ENCODE assay signal across 9 cellular contexts in the genomic region with DNA sequence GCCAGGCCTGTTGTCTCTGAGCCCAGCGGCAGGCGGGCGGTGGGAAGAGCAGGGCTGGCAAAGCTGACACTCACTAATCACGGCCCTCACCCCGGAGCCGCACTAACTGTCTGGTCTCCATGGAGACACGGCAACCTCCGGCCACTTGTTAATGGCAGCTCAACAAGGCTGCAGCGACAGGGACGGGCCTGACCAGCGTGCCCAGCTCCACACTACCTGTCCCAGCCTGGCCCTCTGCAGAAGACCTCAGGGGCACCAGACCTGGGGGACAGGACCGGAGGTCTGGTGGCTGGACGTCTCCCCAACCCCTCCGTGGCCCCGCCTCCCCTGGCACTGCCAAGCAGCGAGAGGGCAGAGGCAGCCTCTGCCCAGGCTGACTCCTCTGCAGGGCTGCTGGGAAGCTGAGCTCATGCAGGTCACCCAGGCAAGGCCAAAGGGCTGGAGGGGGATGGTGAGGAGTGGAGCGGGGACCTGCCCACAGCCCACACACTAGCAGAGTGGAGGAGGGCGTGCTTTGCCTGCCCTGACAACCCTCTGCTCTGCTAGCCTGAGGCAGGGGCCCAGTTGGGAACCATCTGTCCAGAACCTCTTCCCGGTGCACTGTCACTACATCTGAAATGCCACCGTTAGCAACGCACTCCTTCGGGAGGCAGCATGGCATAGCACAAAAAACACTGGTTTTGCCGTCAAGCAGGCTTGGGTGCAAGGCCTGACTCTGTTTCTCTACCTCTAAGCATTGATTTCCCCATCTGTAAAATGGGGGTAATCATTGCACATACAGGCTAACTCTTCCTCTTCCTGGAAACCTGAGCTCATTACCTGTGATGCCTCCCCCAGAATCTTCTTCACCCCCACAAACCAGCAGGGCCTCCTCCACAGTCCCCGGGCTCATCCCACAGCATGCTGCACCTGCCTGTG. TPM values are rescaled to one million over a fixed set of nuclear protein-coding genes. Genes with fewer than 3 reads are reported as not detected.
DNase-seq lines count a peak whose midpoint lies in the region; ATAC-seq and TF ChIP-seq lines count a peak whose summit lies in the region.
"Had no signal": no experiment of that assay in that cellular context is flagged by ENCODE, and none has a peak within 500 bp of the region (broad histone marks: within the 10 kb centered on the region; RNA-seq: fewer than 3 reads in every experiment).

No MANE protein-coding gene starts in this region.

- TF ChIP-seq POLR2A in heart left ventricle (IDR thresholded peaks at IDR 0.05) (no peak), erythroblast (IDR thresholded peaks at IDR 0.05; ENCODE audit: low read length) (no peak)

- no peaks in the 10 kb centered on the region for H3K9me3 ChIP-seq in Panc1 (ENCODE audit: control insufficient read depth, insufficient read depth, low read depth, low read length)
- H3K9me3 ChIP-seq in heart left ventricle: no peaks in the 10 kb centered on the region

- ATAC-seq in Panc1 (peak; percentile 59), heart left ventricle (peak; percentile 23 to 61 (median 56)), GM18517 (IDR thresholded peaks at IDR 0.05; ENCODE audit: unreplicated experiment) (no peak), HG02981 (IDR thresholded peaks at IDR 0.05; ENCODE audit: unreplicated experiment) (no peak)

- H3K36me3 ChIP-seq in Panc1 (ENCODE audit: control insufficient read depth, insufficient read depth, low read length): no peaks in the 10 kb centered on the region
- no peaks in the 10 kb centered on the region for H3K36me3 ChIP-seq in heart left ventricle
- no peaks in the 10 kb centered on the region for H3K36me3 ChIP-seq in rectal smooth muscle tissue (ENCODE audit: control insufficient read depth, insufficient read depth, low read length)

- WGBS in heart left ventricle, 4 donors: 48 to 72% (median 61%) methylated on average over 20 to 24 of the region's 24 CpGs

- H3K27ac ChIP-seq in Panc1 (ENCODE audit: low read length): no peak overlapping the region
- H3K27ac ChIP-seq in heart left ventricle: peak overlapping the region in 11 of 12 donors; percentile 61 to 96 (median 73)
- H3K27ac ChIP-seq in rectal smooth muscle tissue (ENCODE audit: low read depth, low read length): peak overlapping the region; percentile 48
- H3K27ac ChIP-seq: HL-60 had no signal

- no peak overlapping the region for H3K9ac ChIP-seq in rectal smooth muscle tissue (ENCODE audit: low read length)

- peaks cover 10% of the 10 kb centered on the region; the same call in 1 of the 2 replicates for H3K4me1 ChIP-seq in Panc1 (ENCODE audit: control insufficient read depth, insufficient read depth, low read length)
- peaks cover 8 to 89% (median 62%) of the 10 kb centered on the region in 12 donors for H3K4me1 ChIP-seq in heart left ventricle
- peaks cover 40% of the 10 kb centered on the region for H3K4me1 ChIP-seq in rectal smooth muscle tissue (ENCODE audit: control insufficient read depth, insufficient read depth, low read length)

- POLR2A ChIA-PET in Panc1 (lab: Charles Lee): no interaction called here

- intact Hi-C loops in Panc1 (cut with micrococcal nuclease; ENCODE audit: unreplicated experiment): no loop called here
- intact Hi-C loops in heart left ventricle (cut with DNase I): loop anchor here in 4 of 10 donors (10.0 kb wide), 3 partner anchors 85 to 145 kb away; partner anchors contain the start of gene AHDC1 (in 2 of the 4)

- DNase-seq in DMS79 (lab: John Stamatoyannopoulos, UW) (peak; percentile 41), Panc1 (ENCODE audit: low read depth, low spot score) (no peak), heart left ventricle (peak in 4 of 5 donors; percentile 58 to 81 (median 70)), erythroblast (lab: John Stamatoyannopoulos, UW) (no peak), NOMO-1 treated with dmso at 0.1 percent for 144 hours (lab: John Stamatoyannopoulos, UW; ENCODE audit: unreplicated experiment) (no peak)

- in situ Hi-C loops in Panc1 (cut with HindIII; ENCODE audit: low pct_unique_long_range_greater_than_20kb, low sequenced_read_pairs): no loop called here

- no peaks in the 10 kb centered on the region for H3K27me3 ChIP-seq in Panc1 (ENCODE audit: control insufficient read depth, insufficient read depth, low read length)
- H3K27me3 ChIP-seq in heart left ventricle: no peaks in the 10 kb centered on the region
- H3K27me3 ChIP-seq in rectal smooth muscle tissue (ENCODE audit: control insufficient read depth, insufficient read depth, low read length): no peaks in the 10 kb centered on the region

- CTCF ChIA-PET in Panc1 (lab: Charles Lee): interaction anchor here (0.5 to 0.6 kb wide), 2 partner anchors 38 to 1220 kb away, joined by 8 to 10 read pairs; no protein-coding TSS in a partner anchor

- BruUV-seq in Panc1 (replicated peaks; lab: Mats Ljungman, UMichigan): no TSS peak

- H3K4me3 ChIP-seq in Panc1 (ENCODE audit: low read depth in 2 of 2, low read length in 2 of 2) (no peak overlapping the region), heart left ventricle (peak overlapping the region in 2 of 12 donors; percentile 21 to 22), rectal smooth muscle tissue (ENCODE audit: low read length) (no peak overlapping the region)

- TF ChIP-seq CTCF in Panc1 (IDR thresholded peaks at IDR 0.05) (no peak), heart left ventricle (IDR thresholded peaks at IDR 0.05) (no peak)

RNA-seq across cellular contexts. Expression of gene WASF2, which starts 29.6 kb away (rescaled TPM):
- total RNA-seq in Panc1 (2021; ENCODE audit: unreplicated experiment) (121 TPM), heart left ventricle (100 to 1,000 TPM in 1 of 9 donors, 10 to 100 TPM in 8; 27.5 to 103 (median 47.9) TPM)
- polyA plus RNA-seq in Panc1 (2012; ENCODE audit: insufficient read length): 63.7 TPM
- polyA plus RNA-seq in heart left ventricle: 10 to 100 TPM; 14.2 to 52.0 TPM

Comparison
In these comparisons a context has a peak if more than half of its experiments do, and no peak if none do; other contexts are left out.
1. DNase-seq: peak in DMS79 (single experiment) and heart left ventricle (4 of 5); none in Panc1 (single experiment), erythroblast (0 of 2) and NOMO-1 treated with dmso at 0.1 percent for 144 hours (single experiment).
2. ATAC-seq: peak in Panc1 (single experiment) and heart left ventricle (4 of 4); none in GM18517 (single experiment) and HG02981 (single experiment).